1 cellular context compared by ENCODE assay signal in the genomic region with DNA sequence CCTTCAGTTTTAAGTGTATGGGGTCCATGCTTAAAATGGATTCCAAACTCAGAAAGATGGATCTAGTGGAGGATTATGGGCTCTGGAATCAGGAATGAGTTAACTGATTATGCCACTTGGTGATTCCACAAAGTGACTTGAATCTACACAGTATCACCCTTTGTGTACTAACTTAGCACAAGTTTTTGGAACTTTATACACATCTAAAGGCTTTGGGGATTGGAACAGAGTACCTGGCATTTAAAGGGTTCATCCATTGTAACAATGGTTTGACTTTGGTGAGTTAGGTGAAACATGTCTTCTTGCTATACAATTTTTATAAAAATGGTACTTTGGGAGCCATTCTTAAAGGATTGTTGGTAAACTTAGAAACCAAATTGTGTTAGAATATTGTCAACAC.
TF ChIP-seq lines count a peak whose summit lies in the region.

No MANE protein-coding gene starts in this region.

TF ChIP-seq in GM12878, 131 proteins besides CTCF, POLR2A, EP300 and RAD21:
- TF ChIP-seq ZBED1 (IDR thresholded peaks at IDR 0.05; ENCODE audit: borderline replicate concordance) (0 out of 2 replicates have a peak, but pooled peaks have one; percentile 41), CUX1 (IDR thresholded peaks at IDR 0.05; ENCODE audit: insufficient replicate concordance, low read depth, low read length) (no peak)
TF ChIP-seq in GM12878: peak in this region for 1.
